Comparison of ENCODE assay signal across 21 cellular contexts in the genomic region with DNA sequence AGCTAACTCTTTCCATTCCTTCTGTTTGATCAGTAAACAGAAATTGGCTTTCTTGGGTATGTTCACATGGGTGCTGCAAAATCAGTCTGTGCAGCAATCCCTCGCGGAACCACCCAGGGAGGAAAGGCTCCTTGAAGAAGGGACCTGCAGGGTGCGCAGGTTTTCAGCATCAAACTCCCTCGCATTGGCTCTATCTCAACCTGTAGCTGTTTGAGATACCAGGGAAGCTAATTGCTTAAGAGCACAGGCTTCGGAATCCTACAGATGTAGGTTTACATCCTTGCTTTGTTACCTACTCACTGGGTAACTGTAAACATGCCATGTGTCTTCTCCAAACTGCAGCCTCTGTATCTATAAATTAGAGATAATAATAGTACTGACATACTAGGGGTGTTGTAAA. TPM values are rescaled to one million over a fixed set of nuclear protein-coding genes. Genes with fewer than 3 reads are reported as not detected.
"Had no signal": no experiment of that assay in that cellular context is flagged by ENCODE, and none has a peak within 500 bp of the region (broad histone marks: within the 10 kb centered on the region; RNA-seq: fewer than 3 reads in every experiment).

No MANE protein-coding gene starts in this region.

- H3K4me1 ChIP-seq: SJSA1 had no signal

- H3K4me3 Mint-ChIP-seq: IgD-negative memory B cell had no signal

- ATAC-seq: K562 had no signal

- DNase-seq: Kasumi-1, MM.1S, NCI-H1092 treated with DMSO at 0.1 percent for 48 hours, NCI-H1436, NCI-H187, NCI-H2029, NCI-H2081 treated with DMSO at 0.1 percent for 48 hours, NCI-H345, NCI-H446 treated with DMSO at 0.1 percent for 48 hours, NCI-H526, NCI-H82, Right ventricle myocardium superior, RPMI8226, SIG-M5 had no signal

- H3K4me1 Mint-ChIP-seq: IgD-negative memory B cell had no signal

- H3K4me3 ChIP-seq: K562, SJSA1, SK-N-MC had no signal

- H3K27ac ChIP-seq: HL-60, KMS-11, SJSA1, SK-N-MC had no signal

- H3K27ac Mint-ChIP-seq: IgD-negative memory B cell had no signal

- H3K9me3 ChIP-seq: SJSA1 had no signal

- H3K36me3 ChIP-seq: SJSA1 had no signal

RNA-seq across cellular contexts. Expression of a gene that starts 43.2 kb away (rescaled TPM):
- total RNA-seq: T-helper 1 cell treated with Interleukin-12 subunit alpha and Interleukin-12 subunit beta and Interleukin-4 antibody, amounts not matched to agents 30 ng/mL and 1 ng/mL, for 36 hours had no signal
